ENCODE assay signal across 8 cellular contexts in genomic region chr3:190076601-190077444, GRCh38. TPM values are rescaled to one million over a fixed set of nuclear protein-coding genes. Genes with fewer than 3 reads are reported as not detected.
DNase-seq lines count a peak whose midpoint lies in the region; ATAC-seq, FAIRE-seq and TF ChIP-seq lines count a peak whose summit lies in the region.

No MANE protein-coding gene starts in this region.

- intact Hi-C loops in adrenal gland (cut with DNase I), result no loop called here

- DNase-seq in H54 (ENCODE audit: insufficient read length, low spot score) (peak; percentile 47), adrenal gland (peak; percentile 56 to 85 (median 75)), iPS DF 19.7 (ENCODE audit: low read depth, low spot score) (peak; percentile 12), smooth muscle cell (lab: John Stamatoyannopoulos, UW; ENCODE audit: unreplicated experiment) (no peak), SHP77 (lab: John Stamatoyannopoulos, UW) (no peak), HuH-7.5 (ENCODE audit: low spot score) (no peak), NCI-H1436 treated with DMSO at 0.1 percent for 48 hours (lab: John Stamatoyannopoulos, UW) (no peak)

- TF ChIP-seq POLR2A in H54 (IDR thresholded peaks at IDR 0.05; ENCODE audit: low read depth, low read length) (no peak), adrenal gland (IDR thresholded peaks at IDR 0.05) (peak in 1 of 2 donors; percentile 26)

- peak overlapping the region; percentile 87 for H3K9ac ChIP-seq in smooth muscle cell (ENCODE audit: low read depth)

- H3K27me3 ChIP-seq in adrenal gland (no peaks in the 10 kb centered on the region), smooth muscle cell (ENCODE audit: low read depth) (no peaks in the 10 kb centered on the region)

- no peak for ATAC-seq in HG03439 (IDR thresholded peaks at IDR 0.05; ENCODE audit: unreplicated experiment)

- H3K9me3 ChIP-seq in adrenal gland (replicated peaks in 1 of 3) (no peaks in the 10 kb centered on the region), smooth muscle cell (replicated peaks; ENCODE audit: low read depth) (no peaks in the 10 kb centered on the region)

- H3K36me3 ChIP-seq in adrenal gland (replicated peaks in 1 of 2), result no peaks in the 10 kb centered on the region
- no peaks in the 10 kb centered on the region for H3K36me3 ChIP-seq in smooth muscle cell (ENCODE audit: low read depth)

- H4K20me1 ChIP-seq in smooth muscle cell (ENCODE audit: low read depth), result no peaks in the 10 kb centered on the region

- H3K4me3 ChIP-seq in adrenal gland, result no peak overlapping the region
- H3K4me3 ChIP-seq in smooth muscle cell, result no peak overlapping the region

- H3K27ac ChIP-seq in adrenal gland, result peak overlapping the region in 4 of 5 donors; percentile 62 to 85 (median 72)
- H3K27ac ChIP-seq in smooth muscle cell (ENCODE audit: low read depth), result peak overlapping the region; percentile 98

- peak; percentile 100 for FAIRE-seq in H54 (lab: Jason Lieb, UNC)

- no peaks in the 10 kb centered on the region for H3K79me2 ChIP-seq in smooth muscle cell (ENCODE audit: low read depth)

- TF ChIP-seq CTCF in adrenal gland (IDR thresholded peaks at IDR 0.05), result no peak
- no peak for TF ChIP-seq CTCF in smooth muscle cell (IDR thresholded peaks at IDR 0.05; ENCODE audit: borderline replicate concordance, insufficient read depth, poor library complexity, severe bottlenecking)

- H3K4me2 ChIP-seq in smooth muscle cell, result peak overlapping the region; percentile 69

- 11 to 33% (median 21%) methylated on average over 1 of the region's 1 CpG for WGBS in adrenal gland, 4 donors
- 0% methylated on average over 1 of the region's 1 CpG for WGBS in smooth muscle cell (ENCODE audit: low lambda C conversion rate)

- H3K4me1 ChIP-seq in adrenal gland (replicated peaks in 1 of 2), result peaks cover 25 to 46% of the 10 kb centered on the region in 2 donors
- peaks cover 21% of the 10 kb centered on the region for H3K4me1 ChIP-seq in smooth muscle cell (ENCODE audit: low read depth)

- no peaks in the 10 kb centered on the region for H3F3A ChIP-seq in smooth muscle cell (ENCODE audit: low read depth)

- peak overlapping the region; percentile 36 for H2AFZ ChIP-seq in smooth muscle cell (ENCODE audit: low read depth)

RNA-seq across cellular contexts. Expression of gene P3H2, which starts 43.9 kb away (rescaled TPM):
- total RNA-seq in adrenal gland (100 to 1,000 TPM in 3 of 8 donors, 10 to 100 TPM in 5; 66.1 to 175 (median 90.9) TPM), smooth muscle cell (27.3 and 42.6 TPM in 2 replicates)
- polyA plus RNA-seq in adrenal gland (10 to 100 TPM; 22.8 to 91.3 (median 72.8) TPM), smooth muscle cell (6.5 and 9.8 TPM in 2 replicates)

Comparison
In these comparisons a context has a peak if more than half of its experiments do, and no peak if none do; other contexts are left out.
1. DNase-seq: peak in H54 (single experiment), adrenal gland (7 of 7) and iPS DF 19.7 (single experiment); none in smooth muscle cell (single experiment), SHP77 (0 of 2), HuH-7.5 (single experiment) and NCI-H1436 treated with DMSO at 0.1 percent for 48 hours (single experiment).